Comparison of ENCODE assay signal across 17 cellular contexts in genomic region chr1:196654271-196654670, GRCh38. TPM values are rescaled to one million over a fixed set of nuclear protein-coding genes. Genes with fewer than 3 reads are reported as not detected.
A peak's percentile ranks its signal among the peaks of the same experiment; 100 is the strongest.
DNase-seq lines count a peak whose midpoint lies in the region; ATAC-seq and TF ChIP-seq lines count a peak whose summit lies in the region.
"Had no signal": no experiment of that assay in that cellular context is flagged by ENCODE, and none has a peak within 500 bp of the region (broad histone marks: within the 10 kb centered on the region; RNA-seq: fewer than 3 reads in every experiment).

No MANE protein-coding gene starts in this region.

- peak overlapping the region in 3 of 8 donors; percentile 30 to 66 (median 61) for H3K27ac Mint-ChIP-seq in CD8-positive, alpha-beta memory T cell
- H3K27ac Mint-ChIP-seq in activated T-helper 17 cell treated with anti-CD3 and anti-CD28 coated beads, Interleukin-2, amount 50 U/mL, for 72 hours: peak overlapping the region; percentile 43
- H3K27ac Mint-ChIP-seq in Calu3 (ENCODE audit: unreplicated experiment): no peak overlapping the region
- H3K27ac Mint-ChIP-seq: naive thymus-derived CD4-positive, alpha-beta T cell had no signal

- CTCF ChIA-PET in CD8-positive, alpha-beta memory T cell (lab: Charles Lee): no interaction called here
- CTCF ChIA-PET in Calu3 (lab: Charles Lee): no interaction called here

- H3K36me3 Mint-ChIP-seq in CD8-positive, alpha-beta memory T cell: no peaks in the 10 kb centered on the region
- H3K36me3 Mint-ChIP-seq in activated T-helper 17 cell treated with anti-CD3 and anti-CD28 coated beads, Interleukin-2, amount 50 U/mL, for 72 hours (ENCODE audit: low read depth): no peaks in the 10 kb centered on the region
- no peaks in the 10 kb centered on the region for H3K36me3 Mint-ChIP-seq in Calu3 (ENCODE audit: insufficient read depth, unreplicated experiment)
- H3K36me3 Mint-ChIP-seq: naive thymus-derived CD4-positive, alpha-beta T cell had no signal

- H3K9me3 ChIP-seq in CD8-positive, alpha-beta memory T cell (ENCODE audit: low read length): no peaks in the 10 kb centered on the region
- H3K9me3 ChIP-seq: prostate gland had no signal

- POLR2A ChIA-PET in CD8-positive, alpha-beta memory T cell (lab: Charles Lee): no interaction called here

- H3K4me1 Mint-ChIP-seq in CD8-positive, alpha-beta memory T cell: peaks cover 21 to 50% (median 27%) of the 10 kb centered on the region in 3 donors
- peaks cover 6% of the 10 kb centered on the region for H3K4me1 Mint-ChIP-seq in activated T-helper 17 cell treated with anti-CD3 and anti-CD28 coated beads, Interleukin-2, amount 50 U/mL, for 72 hours
- H3K4me1 Mint-ChIP-seq in Calu3 (ENCODE audit: low read depth, unreplicated experiment): peaks cover 6% of the 10 kb centered on the region

- peak overlapping the region in 2 of 7 donors; percentile 30 to 60 for H3K4me3 Mint-ChIP-seq in CD8-positive, alpha-beta memory T cell
- peak overlapping the region; percentile 32 for H3K4me3 Mint-ChIP-seq in activated T-helper 17 cell treated with anti-CD3 and anti-CD28 coated beads, Interleukin-2, amount 50 U/mL, for 72 hours
- H3K4me3 Mint-ChIP-seq in Calu3 (ENCODE audit: low read depth, unreplicated experiment): no peak overlapping the region
- H3K4me3 Mint-ChIP-seq: naive thymus-derived CD4-positive, alpha-beta T cell had no signal

- TF ChIP-seq CTCF in fibroblast of the aortic adventitia (IDR thresholded peaks at IDR 0.05; ENCODE audit: insufficient read depth, low read length): no peak
- TF ChIP-seq CTCF in retinal pigment epithelial cell (conservative IDR thresholded peaks at IDR 0.05; ENCODE audit: low read depth, low read length): no peak
- TF ChIP-seq CTCF in Calu3 (IDR thresholded peaks at IDR 0.05; ENCODE audit: unreplicated experiment): no peak

- H3K27me3 Mint-ChIP-seq in CD8-positive, alpha-beta memory T cell: no peaks in the 10 kb centered on the region
- no peaks in the 10 kb centered on the region for H3K27me3 Mint-ChIP-seq in activated T-helper 17 cell treated with anti-CD3 and anti-CD28 coated beads, Interleukin-2, amount 50 U/mL, for 72 hours
- no peaks in the 10 kb centered on the region for H3K27me3 Mint-ChIP-seq in Calu3 (ENCODE audit: unreplicated experiment)

- no peak for DNase-seq in CD8-positive, alpha-beta memory T cell
- DNase-seq in fibroblast of the aortic adventitia (ENCODE audit: low read depth): no peak
- DNase-seq in retinal pigment epithelial cell (ENCODE audit: low read depth): no peak
- no peak for DNase-seq in Calu3
- DNase-seq: activated CD4-positive, alpha-beta T cell treated with anti-CD3 and anti-CD28 coated beads for 1 hour; GOT3; naive thymus-derived CD4-positive, alpha-beta T cell; NCI-H1694; NCI-H345; SHP77 treated with DMSO at 0.1 percent for 48 hours; T-helper 9 cell had no signal

- H3K27ac ChIP-seq in CD8-positive, alpha-beta memory T cell (ENCODE audit: low read depth, low read length): peak overlapping the region; percentile 39
- H3K27ac ChIP-seq: prostate gland had no signal

- no peaks in the 10 kb centered on the region for H3K4me1 ChIP-seq in CD8-positive, alpha-beta memory T cell (ENCODE audit: insufficient read depth, low read length)
- H3K4me1 ChIP-seq: prostate gland had no signal

- no TSS peak for BruUV-seq in Calu3 (replicated peaks; lab: Mats Ljungman, UMichigan)

- ATAC-seq in activated T-helper 17 cell treated with anti-CD3 and anti-CD28 coated beads, Interleukin-2, amount 50 U/mL, for 72 hours (replicated peaks): no peak
- ATAC-seq in HG02884 (IDR thresholded peaks at IDR 0.05; ENCODE audit: unreplicated experiment) (no peak), GM19455 (IDR thresholded peaks at IDR 0.05; ENCODE audit: unreplicated experiment) (no peak), HG02763 (IDR thresholded peaks at IDR 0.05; ENCODE audit: unreplicated experiment) (no peak)
- ATAC-seq: naive thymus-derived CD4-positive, alpha-beta T cell had no signal

- H3K36me3 ChIP-seq in CD8-positive, alpha-beta memory T cell (ENCODE audit: insufficient read depth, low read length): no peaks in the 10 kb centered on the region
- H3K36me3 ChIP-seq: prostate gland had no signal

- H3K27me3 ChIP-seq in CD8-positive, alpha-beta memory T cell (ENCODE audit: insufficient read depth, low read length, poor library complexity, severe bottlenecking): no peaks in the 10 kb centered on the region

- H3K4me3 ChIP-seq in CD8-positive, alpha-beta memory T cell (ENCODE audit: low read length): no peak overlapping the region
- H3K4me3 ChIP-seq in fibroblast of the aortic adventitia (ENCODE audit: low read depth, low read length): peak overlapping the region; percentile 45
- peak overlapping the region; percentile 58 for H3K4me3 ChIP-seq in retinal pigment epithelial cell (ENCODE audit: low read length)
- H3K4me3 ChIP-seq: prostate gland had no signal

- no peaks in the 10 kb centered on the region for H3K9me3 Mint-ChIP-seq in CD8-positive, alpha-beta memory T cell
- no peaks in the 10 kb centered on the region for H3K9me3 Mint-ChIP-seq in activated T-helper 17 cell treated with anti-CD3 and anti-CD28 coated beads, Interleukin-2, amount 50 U/mL, for 72 hours
- no peaks in the 10 kb centered on the region for H3K9me3 Mint-ChIP-seq in Calu3 (ENCODE audit: low read depth, unreplicated experiment)
- H3K9me3 Mint-ChIP-seq: naive thymus-derived CD4-positive, alpha-beta T cell had no signal

- intact Hi-C loops in Calu3 (cut with micrococcal nuclease; ENCODE audit: unreplicated experiment): no loop called here

RNA-seq across cellular contexts. Expression of gene CFH, which starts 2.4 kb away (rescaled TPM):
- total RNA-seq in CD8-positive, alpha-beta memory T cell: 1 to 10 TPM in 1 of 2 experiments, under 1 TPM in 1; 0.93 to 1.1 TPM
- 11.2 TPM for polyA plus RNA-seq in CD8-positive, alpha-beta memory T cell
- total RNA-seq in activated T-helper 17 cell treated with anti-CD3 and anti-CD28 coated beads, Interleukin-2, amount 50 U/mL, for 72 hours: 10 to 100 TPM in 1 of 2 donors, 1 to 10 TPM in 1; 9.4 to 13.9 TPM
- total RNA-seq in fibroblast of the aortic adventitia (ENCODE audit: low replicate concordance) (105 and 517 TPM in 2 replicates), Calu3 (2022) (26.1 and 43.9 TPM in 2 replicates)
- polyA plus RNA-seq: naive thymus-derived CD4-positive, alpha-beta T cell had no signal

RNA-seq across cellular contexts. Expression of gene KCNT2, which starts 46.0 kb away (rescaled TPM):
- total RNA-seq in CD8-positive, alpha-beta memory T cell: not detected
- polyA plus RNA-seq in CD8-positive, alpha-beta memory T cell: not detected
- under 1 TPM; 0.04 to 0.48 TPM for total RNA-seq in activated T-helper 17 cell treated with anti-CD3 and anti-CD28 coated beads, Interleukin-2, amount 50 U/mL, for 72 hours
- total RNA-seq in fibroblast of the aortic adventitia (ENCODE audit: low replicate concordance) (8.0 and 68.1 TPM in 2 replicates), Calu3 (2022) (2.4 and 3.3 TPM in 2 replicates)
- total RNA-seq: HT-29; naive thymus-derived CD4-positive, alpha-beta T cell had no signal
- polyA plus RNA-seq: naive thymus-derived CD4-positive, alpha-beta T cell had no signal

Comparison
In these comparisons a context has a peak if more than half of its experiments do, and no peak if none do; other contexts are left out.
1. RNA of gene CFH, which starts 2.4 kb away (total RNA-seq): 105 to 517 TPM in fibroblast of the aortic adventitia, 26.1 to 43.9 TPM in Calu3 and 9.4 to 13.9 TPM in activated T-helper 17 cell treated with anti-CD3 and anti-CD28 coated beads, Interleukin-2, amount 50 U/mL, for 72 hours; 0.93 to 1.1 TPM in CD8-positive, alpha-beta memory T cell; every median in the first group is over 4 times any median in the second.